ENCODE assay signal across 18 cellular contexts in the genomic region with DNA sequence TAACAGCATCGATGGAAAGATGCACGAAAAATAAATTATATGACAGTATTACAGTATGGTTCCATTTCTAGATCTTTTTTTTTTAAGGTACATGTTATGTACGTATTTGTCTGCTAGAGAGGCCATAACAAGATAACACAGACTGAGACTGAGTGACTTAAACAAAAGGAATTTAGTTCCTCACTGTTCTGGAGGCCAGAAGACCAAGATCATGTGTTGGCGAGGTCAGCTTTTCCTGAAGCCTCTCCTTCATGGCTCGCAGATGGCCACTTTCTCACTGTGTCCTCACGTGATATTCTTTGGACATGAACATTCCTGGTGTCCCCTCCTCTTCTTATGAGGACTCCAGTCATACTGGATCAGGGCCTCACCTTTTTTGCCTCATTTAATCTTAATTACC.
A peak's percentile ranks its signal among the peaks of the same experiment; 100 is the strongest.
DNase-seq lines count a peak whose midpoint lies in the region; ATAC-seq and TF ChIP-seq lines count a peak whose summit lies in the region.
"Had no signal": no experiment of that assay in that cellular context is flagged by ENCODE, and none has a peak within 500 bp of the region (broad histone marks: within the 10 kb centered on the region; RNA-seq: fewer than 3 reads in every experiment).

No MANE protein-coding gene starts in this region.

- no peaks in the 10 kb centered on the region for H4K20me1 ChIP-seq in osteoblast (ENCODE audit: insufficient read depth, low read length)

- no peak overlapping the region for H3K27ac ChIP-seq in osteoblast (ENCODE audit: low read depth, low read length)
- H3K27ac ChIP-seq in CD4-positive, alpha-beta T cell (ENCODE audit: low read depth, low read length), result no peak overlapping the region
- H3K27ac ChIP-seq: breast epithelium, dorsolateral prefrontal cortex, left ventricle myocardium inferior, uterus had no signal

- H3K79me2 ChIP-seq in osteoblast (ENCODE audit: insufficient read depth, low read length), result no peaks in the 10 kb centered on the region

- CTCF ChIA-PET in CD4-positive, alpha-beta T cell (lab: Charles Lee), result no interaction called here

- no peak overlapping the region for H2AFZ ChIP-seq in osteoblast (ENCODE audit: low read length)

- H3K9me3 ChIP-seq in osteoblast (ENCODE audit: low read depth, low read length), result no peaks in the 10 kb centered on the region
- no peaks in the 10 kb centered on the region for H3K9me3 ChIP-seq in CD4-positive, alpha-beta T cell (ENCODE audit: control insufficient read depth, low read length)
- H3K9me3 ChIP-seq: breast epithelium, left ventricle myocardium inferior, uterus had no signal

- H3K27me3 ChIP-seq in osteoblast (ENCODE audit: insufficient read depth, low read length), result no peaks in the 10 kb centered on the region
- no peaks in the 10 kb centered on the region for H3K27me3 ChIP-seq in CD4-positive, alpha-beta T cell (ENCODE audit: control insufficient read depth, insufficient read depth, low read length)
- H3K27me3 ChIP-seq: breast epithelium, dorsolateral prefrontal cortex, uterus had no signal

- no peak overlapping the region for H3K4me2 ChIP-seq in osteoblast (ENCODE audit: insufficient read depth, low read length)

- H3K4me1 Mint-ChIP-seq in CD4-positive, alpha-beta T cell (ENCODE audit: low read depth), result peaks cover 32% of the 10 kb centered on the region

- H3K4me3 Mint-ChIP-seq in CD4-positive, alpha-beta T cell, result no peak overlapping the region
- H3K4me3 Mint-ChIP-seq: activated naive CD4-positive, alpha-beta T cell treated with anti-CD3 and anti-CD28 coated beads, Interleukin-2, amount 10 ng/mL, durations not matched to agents 7 days and 5 days had no signal

- H3K4me3 ChIP-seq in fibroblast of mammary gland (ENCODE audit: control insufficient read depth, low read depth, low read length) (no peak overlapping the region), osteoblast (ENCODE audit: insufficient read depth, low read length) (no peak overlapping the region)
- H3K4me3 ChIP-seq: breast epithelium, dorsolateral prefrontal cortex, left ventricle myocardium inferior, uterus had no signal

- H3K27me3 Mint-ChIP-seq in CD4-positive, alpha-beta T cell, result no peaks in the 10 kb centered on the region
- H3K27me3 Mint-ChIP-seq: activated naive CD4-positive, alpha-beta T cell treated with anti-CD3 and anti-CD28 coated beads, Interleukin-2, amount 10 ng/mL, durations not matched to agents 7 days and 5 days had no signal

- H3K36me3 ChIP-seq in osteoblast (ENCODE audit: insufficient read depth, low read length), result no peaks in the 10 kb centered on the region
- H3K36me3 ChIP-seq: breast epithelium, left ventricle myocardium inferior, uterus had no signal

- peaks cover 6% of the 10 kb centered on the region for H3K4me1 ChIP-seq in osteoblast (ENCODE audit: insufficient read depth, low read length)
- H3K4me1 ChIP-seq: breast epithelium, uterus had no signal

- no peak for ATAC-seq in CD4-positive, alpha-beta T cell (ENCODE audit: poor library complexity)
- no peak for ATAC-seq in GM21723 (IDR thresholded peaks at IDR 0.05; ENCODE audit: unreplicated experiment)
- ATAC-seq: Right ventricle myocardium inferior, sciatic nerve had no signal

- intact Hi-C loops in CD4-positive, alpha-beta T cell (cut with DNase I, micrococcal nuclease), result no loop called here

- H3K27ac Mint-ChIP-seq in CD4-positive, alpha-beta T cell, result no peak overlapping the region
- H3K27ac Mint-ChIP-seq: activated naive CD4-positive, alpha-beta T cell treated with anti-CD3 and anti-CD28 coated beads, Interleukin-2, amount 10 ng/mL, durations not matched to agents 7 days and 5 days had no signal

- no peaks in the 10 kb centered on the region for H3K36me3 Mint-ChIP-seq in CD4-positive, alpha-beta T cell (ENCODE audit: low read depth)

- TF ChIP-seq CTCF in fibroblast of mammary gland (conservative IDR thresholded peaks at IDR 0.05; ENCODE audit: control insufficient read depth, insufficient read depth, low read depth, low read length) (no peak), osteoblast (IDR thresholded peaks at IDR 0.05; ENCODE audit: extremely low read depth, low read depth, low read length) (no peak)
- no peak for TF ChIP-seq CTCF in CD4-positive, alpha-beta T cell (IDR thresholded peaks at IDR 0.05)

- H3K9me3 Mint-ChIP-seq in CD4-positive, alpha-beta T cell, result no peaks in the 10 kb centered on the region
- H3K9me3 Mint-ChIP-seq: activated naive CD4-positive, alpha-beta T cell treated with anti-CD3 and anti-CD28 coated beads, Interleukin-2, amount 10 ng/mL, durations not matched to agents 7 days and 5 days had no signal

- POLR2A ChIA-PET in CD4-positive, alpha-beta T cell (lab: Charles Lee), result no interaction called here

- peak; percentile 14 for DNase-seq in GM03348 (ENCODE audit: low spot score)
- DNase-seq in RKO (ENCODE audit: low spot score), result peak; percentile 11
- peak; percentile 52 for DNase-seq in fibroblast of mammary gland (ENCODE audit: low read depth)
- peak; percentile 65 for DNase-seq in non-pigmented ciliary epithelial cell (ENCODE audit: low read depth)
- DNase-seq in osteoblast (ENCODE audit: insufficient read length, low spot score, missing footprints), result no peak
- no peak for DNase-seq in CD4-positive, alpha-beta T cell
- DNase-seq in MV-4-11 (lab: John Stamatoyannopoulos, UW), result no peak
- DNase-seq: activated naive CD4-positive, alpha-beta T cell treated with anti-CD3 and anti-CD28 coated beads, Interleukin-2, amount 10 ng/mL, durations not matched to agents 7 days and 5 days; activated T-cell treated with anti-CD3 and anti-CD28 coated beads, Interleukin-2, amount 50 U/mL, for 1 hour; dorsolateral prefrontal cortex; left ventricle myocardium inferior; NCI-H1436 treated with DMSO at 0.1 percent for 48 hours; NK-92 treated with Interleukin-12 subunit alpha and Interleukin-12 subunit beta, amount 100 ng/mL, for 24 hours; uterus had no signal

Comparison
In these comparisons a context has a peak if more than half of its experiments do, and no peak if none do; other contexts are left out.
1. DNase-seq: peak in GM03348 (single experiment), RKO (single experiment), fibroblast of mammary gland (single experiment) and non-pigmented ciliary epithelial cell (single experiment); none in osteoblast (single experiment), CD4-positive, alpha-beta T cell (0 of 10) and MV-4-11 (single experiment).